ENCODE assay signal across 9 cellular contexts in the genomic region with DNA sequence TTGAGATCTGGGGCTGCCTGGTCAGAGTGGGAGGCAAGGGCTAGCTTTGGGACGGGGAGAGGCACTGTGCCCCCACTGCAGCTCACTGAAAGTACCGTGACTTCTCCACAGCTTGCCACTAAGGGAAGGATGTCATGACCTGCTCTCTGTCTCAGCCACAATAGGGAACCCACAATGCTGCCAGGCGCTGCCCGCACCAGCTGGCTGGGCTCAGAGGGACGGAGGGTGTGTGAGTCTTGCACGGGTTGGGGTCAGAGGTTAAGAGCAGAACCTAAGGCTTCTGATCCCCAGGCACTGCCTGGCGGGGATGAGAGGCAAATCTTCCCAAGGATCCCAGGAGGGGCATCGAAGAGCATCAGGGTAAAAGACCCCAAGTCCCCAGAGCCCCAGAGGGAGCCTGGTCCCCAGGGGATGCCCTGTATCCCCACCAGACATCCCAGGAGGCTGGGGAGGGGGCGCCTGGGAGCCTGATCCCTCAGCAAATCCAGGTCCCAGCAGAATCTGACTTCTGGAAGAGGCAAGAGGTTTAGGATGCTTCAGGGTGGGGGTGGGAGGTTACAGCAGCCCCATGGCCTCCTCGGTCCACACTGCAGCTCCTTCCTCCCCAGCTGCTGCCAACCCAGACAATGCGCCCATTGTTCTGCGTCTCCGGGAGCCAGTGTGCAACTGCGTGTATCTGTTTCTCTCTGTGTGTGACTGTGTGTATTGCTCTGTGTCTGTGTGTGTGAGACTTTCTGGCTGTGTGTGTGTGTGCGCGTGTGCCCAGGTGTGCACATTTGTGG. TPM values are rescaled to one million over a fixed set of nuclear protein-coding genes. Genes with fewer than 3 reads are reported as not detected.
A peak's percentile ranks its signal among the peaks of the same experiment; 100 is the strongest.
DNase-seq lines count a peak whose midpoint lies in the region; ATAC-seq and TF ChIP-seq lines count a peak whose summit lies in the region.
"Had no signal": no experiment of that assay in that cellular context is flagged by ENCODE, and none has a peak within 500 bp of the region (broad histone marks: within the 10 kb centered on the region; RNA-seq: fewer than 3 reads in every experiment).

No MANE protein-coding gene starts in this region.

- no peaks in the 10 kb centered on the region for H3K27me3 Mint-ChIP-seq in T-helper 2 cell treated with Interferon-gamma antibody and Interleukin-4, amounts not matched to agents 5 μg/mL and 100 μg/mL, for 36 hours (ENCODE audit: low read depth)
- no peaks in the 10 kb centered on the region for H3K27me3 Mint-ChIP-seq in stimulated activated naive CD8-positive, alpha-beta T cell treated with anti-CD3 and anti-CD28 coated beads, Interleukin-15, amount 100 ng/mL, for 72 hours

- no peak for TF ChIP-seq CTCF in esophagus muscularis mucosa (IDR thresholded peaks at IDR 0.05)

- 79% methylated on average over 5 of the region's 16 CpGs for WGBS in esophagus muscularis mucosa

- H3K4me3 ChIP-seq in esophagus muscularis mucosa, result no peak overlapping the region
- H3K4me3 ChIP-seq: A549 had no signal

- no peak overlapping the region for H3K27ac Mint-ChIP-seq in T-helper 2 cell treated with Interferon-gamma antibody and Interleukin-4, amounts not matched to agents 5 μg/mL and 100 μg/mL, for 36 hours
- no peak overlapping the region for H3K27ac Mint-ChIP-seq in stimulated activated naive CD8-positive, alpha-beta T cell treated with anti-CD3 and anti-CD28 coated beads, Interleukin-15, amount 100 ng/mL, for 72 hours

- H3K9me3 ChIP-seq in esophagus muscularis mucosa, result no peaks in the 10 kb centered on the region
- H3K9me3 ChIP-seq: A549 had no signal

- ATAC-seq in left ventricle myocardium superior (peak; percentile 46), GM18868 (IDR thresholded peaks at IDR 0.05; ENCODE audit: unreplicated experiment) (no peak)
- ATAC-seq in stimulated activated naive CD8-positive, alpha-beta T cell treated with anti-CD3 and anti-CD28 coated beads, Interleukin-15, amount 100 ng/mL, for 72 hours, result peak; percentile 56
- ATAC-seq: A549 had no signal

- intact Hi-C loops in left ventricle myocardium superior (cut with micrococcal nuclease) (no loop called here), esophagus muscularis mucosa (cut with DNase I) (no loop called here)

- peaks cover 32 to 49% (median 42%) of the 10 kb centered on the region in 4 donors for H3K4me1 ChIP-seq in esophagus muscularis mucosa

- peaks cover 10% of the 10 kb centered on the region for H3K36me3 Mint-ChIP-seq in T-helper 2 cell treated with Interferon-gamma antibody and Interleukin-4, amounts not matched to agents 5 μg/mL and 100 μg/mL, for 36 hours (ENCODE audit: low read depth)

- H3K27ac ChIP-seq in esophagus muscularis mucosa (replicated peaks in 1 of 4), result no peak overlapping the region
- H3K27ac ChIP-seq: A549 had no signal

- DNase-seq in NCI-H748 (lab: John Stamatoyannopoulos, UW; ENCODE audit: unreplicated experiment), result peak; percentile 38
- no peak for DNase-seq in NCI-H748 treated with DMSO at 0.1 percent for 48 hours (lab: John Stamatoyannopoulos, UW)
- no peak for DNase-seq in T-helper 2 cell treated with Interferon-gamma antibody and Interleukin-4, amounts not matched to agents 5 μg/mL and 100 μg/mL, for 36 hours (ENCODE audit: low spot score)
- DNase-seq in left ventricle myocardium superior, result peak; percentile 69
- peak; percentile 37 to 59 for DNase-seq in stimulated activated naive CD8-positive, alpha-beta T cell treated with anti-CD3 and anti-CD28 coated beads, Interleukin-15, amount 100 ng/mL, for 72 hours
- DNase-seq in NCI-H1436 treated with DMSO at 0.1 percent for 48 hours (lab: John Stamatoyannopoulos, UW), result no peak
- DNase-seq in esophagus muscularis mucosa (ENCODE audit: extremely low spot score), result no peak

- TF ChIP-seq POLR2A in esophagus muscularis mucosa (IDR thresholded peaks at IDR 0.05; ENCODE audit: low read depth), result no peak

- H3K27me3 ChIP-seq in esophagus muscularis mucosa, result no peaks in the 10 kb centered on the region

- H3K4me3 Mint-ChIP-seq in T-helper 2 cell treated with Interferon-gamma antibody and Interleukin-4, amounts not matched to agents 5 μg/mL and 100 μg/mL, for 36 hours, result peak overlapping the region; percentile 37
- peak overlapping the region; percentile 8 to 49 for H3K4me3 Mint-ChIP-seq in stimulated activated naive CD8-positive, alpha-beta T cell treated with anti-CD3 and anti-CD28 coated beads, Interleukin-15, amount 100 ng/mL, for 72 hours

- no peak for TF ChIP-seq EP300 in esophagus muscularis mucosa (IDR thresholded peaks at IDR 0.05)

- H3K4me1 Mint-ChIP-seq in T-helper 2 cell treated with Interferon-gamma antibody and Interleukin-4, amounts not matched to agents 5 μg/mL and 100 μg/mL, for 36 hours (ENCODE audit: low read depth), result peaks cover 37% of the 10 kb centered on the region
- H3K4me1 Mint-ChIP-seq in stimulated activated naive CD8-positive, alpha-beta T cell treated with anti-CD3 and anti-CD28 coated beads, Interleukin-15, amount 100 ng/mL, for 72 hours, result peaks cover 71% of the 10 kb centered on the region

- H3K36me3 ChIP-seq in esophagus muscularis mucosa, result peaks cover 0 to 5% (median 2%) of the 10 kb centered on the region in 4 donors

- H3K9me3 Mint-ChIP-seq in T-helper 2 cell treated with Interferon-gamma antibody and Interleukin-4, amounts not matched to agents 5 μg/mL and 100 μg/mL, for 36 hours, result no peaks in the 10 kb centered on the region
- H3K9me3 Mint-ChIP-seq in stimulated activated naive CD8-positive, alpha-beta T cell treated with anti-CD3 and anti-CD28 coated beads, Interleukin-15, amount 100 ng/mL, for 72 hours, result no peaks in the 10 kb centered on the region

RNA-seq across cellular contexts. Expression of a gene that starts 2.0 kb away (rescaled TPM):
- total RNA-seq in left ventricle myocardium superior, result 15.3 TPM
- total RNA-seq in esophagus muscularis mucosa, result 10 to 100 TPM in 2 of 4 donors, 1 to 10 TPM in 2; 4.2 to 10.9 (median 9.2) TPM

RNA-seq across cellular contexts. Expression of a gene that starts 24.2 kb away (rescaled TPM):
- total RNA-seq in left ventricle myocardium superior (2.8 TPM), esophagus muscularis mucosa (1 to 10 TPM; 1.3 to 8.7 (median 4.9) TPM)

RNA-seq across cellular contexts. Expression of a gene that starts 24.3 kb away (rescaled TPM):
- 2.0 TPM for total RNA-seq in left ventricle myocardium superior
- total RNA-seq in esophagus muscularis mucosa, result 1 to 10 TPM in 1 of 4 donors, under 1 TPM in 1, not detected in 2; 0.86 to 3.7 TPM

RNA-seq across cellular contexts. Expression of a gene that starts 46.2 kb away (rescaled TPM):
- total RNA-seq in left ventricle myocardium superior (46.1 TPM), esophagus muscularis mucosa (10 to 100 TPM; 42.8 to 70.4 (median 51.4) TPM)

RNA-seq across cellular contexts. Expression of a gene that starts 56.2 kb away (rescaled TPM):
- total RNA-seq in left ventricle myocardium superior (40.5 TPM), esophagus muscularis mucosa (10 to 100 TPM; 57.3 to 67.9 (median 63.4) TPM)

Comparison
In these comparisons a context has a peak if more than half of its experiments do, and no peak if none do; other contexts are left out.
1. DNase-seq: peak in NCI-H748 (single experiment), left ventricle myocardium superior (single experiment) and stimulated activated naive CD8-positive, alpha-beta T cell treated with anti-CD3 and anti-CD28 coated beads, Interleukin-15, amount 100 ng/mL, for 72 hours (2 of 2); none in NCI-H748 treated with DMSO at 0.1 percent for 48 hours (single experiment), T-helper 2 cell treated with Interferon-gamma antibody and Interleukin-4, amounts not matched to agents 5 μg/mL and 100 μg/mL, for 36 hours (single experiment), NCI-H1436 treated with DMSO at 0.1 percent for 48 hours (single experiment) and esophagus muscularis mucosa (single experiment).